ENCODE assay signal across 15 cellular contexts in the genomic region with DNA sequence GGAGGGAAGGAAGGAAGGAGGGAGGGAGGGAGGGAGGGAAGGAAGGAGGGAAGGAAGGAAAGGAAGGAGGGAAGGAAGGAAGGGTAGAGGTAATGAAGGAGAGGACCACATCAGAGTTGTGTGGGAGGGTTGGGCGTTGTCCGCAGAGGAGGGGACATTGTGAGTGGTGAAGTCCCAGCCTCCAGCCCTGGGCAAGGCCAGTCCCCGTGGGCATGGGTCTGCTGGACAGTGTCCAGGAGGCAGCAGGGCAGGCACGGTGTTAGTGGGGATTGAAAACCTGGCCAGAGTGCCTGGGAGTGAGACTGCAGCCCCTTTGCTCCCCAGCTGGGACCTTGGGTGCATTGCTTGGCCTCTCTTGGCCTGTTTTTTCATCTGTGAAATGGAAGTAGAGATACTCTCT.
DNase-seq lines count a peak whose midpoint lies in the region; ATAC-seq, FAIRE-seq and TF ChIP-seq lines count a peak whose summit lies in the region.
"Had no signal": no experiment of that assay in that cellular context is flagged by ENCODE, and none has a peak within 500 bp of the region (broad histone marks: within the 10 kb centered on the region; RNA-seq: fewer than 3 reads in every experiment).

No MANE protein-coding gene starts in this region.

- H3K36me3 ChIP-seq in HepG2 (replicated peaks in 1 of 2; ENCODE audit: control insufficient read depth in 1 of 2, insufficient read depth in 2 of 2, low read length in 2 of 2), result no peaks in the 10 kb centered on the region
- H3K36me3 ChIP-seq in right lobe of liver, result no peaks in the 10 kb centered on the region

- no peak for TF ChIP-seq POLR2A in HepG2 (IDR thresholded peaks at IDR 0.05; ENCODE audit: insufficient read depth in 1 of 2, low read depth in 2 of 2, low read length in 2 of 2)
- no peak for TF ChIP-seq POLR2A in right lobe of liver (IDR thresholded peaks at IDR 0.05)

- TF ChIP-seq EP300 in HepG2 (IDR thresholded peaks at IDR 0.05; ENCODE audit: low read depth in 2 of 2, low read length in 2 of 2) (no peak), HepG2 (CRISPR knock-in tag; IDR thresholded peaks at IDR 0.05; ENCODE audit: borderline replicate concordance) (no peak)

- H3K36me3 Mint-ChIP-seq in osteocyte (ENCODE audit: unreplicated experiment), result no peaks in the 10 kb centered on the region

- TF ChIP-seq CTCF in HepG2 (CRISPR knock-in tag; IDR thresholded peaks at IDR 0.05) (no peak), right lobe of liver (IDR thresholded peaks at IDR 0.05) (no peak), osteocyte (IDR thresholded peaks at IDR 0.05) (no peak)

- TF ChIP-seq RAD21 in HepG2 (CRISPR knock-in tag; IDR thresholded peaks at IDR 0.05), result no peak

- POLR2A ChIA-PET in HepG2 (lab: Yijun Ruan, JAX), result no interaction called here

- 84% methylated on average over 2 of the region's 4 CpGs for WGBS in HepG2 (ENCODE audit: low lambda C conversion rate)
- no CpG with 5 or more reads among the region's 4 CpGs for whole genome bisulfite sequencing in right lobe of liver (ENCODE audit: insufficient coverage, low coverage, low lambda C conversion rate, missing lambda C conversion rate)

- H3K4me3 ChIP-seq in HepG2 (replicated peaks in 1 of 3; ENCODE audit: insufficient read depth in 1 of 3, low read depth in 2 of 3, low read length in 3 of 3) (no peak overlapping the region), right lobe of liver (no peak overlapping the region)
- H3K4me3 ChIP-seq: GM23338 had no signal

- H3K9me3 Mint-ChIP-seq in osteocyte (ENCODE audit: unreplicated experiment), result no peaks in the 10 kb centered on the region
- H3K9me3 Mint-ChIP-seq: CD4-positive, alpha-beta T cell; GM23338; H9 had no signal

- no peak overlapping the region for H3K27ac ChIP-seq in HepG2 (ENCODE audit: extremely low read length, insufficient read depth, low read length)
- no peak overlapping the region for H3K27ac ChIP-seq in right lobe of liver

- H3K4me1 Mint-ChIP-seq in osteocyte (ENCODE audit: unreplicated experiment), result peaks cover 7% of the 10 kb centered on the region
- H3K4me1 Mint-ChIP-seq: B cell had no signal

- no peak overlapping the region for H2AFZ ChIP-seq in HepG2 (ENCODE audit: low read length)
- H2AFZ ChIP-seq: GM23338 had no signal

- no peaks in the 10 kb centered on the region for H3K79me2 ChIP-seq in HepG2 (ENCODE audit: insufficient read depth, low read length)

- H3K9ac ChIP-seq in HepG2 (ENCODE audit: insufficient read depth, low read depth, low read length), result no peak overlapping the region

- H3K4me3 Mint-ChIP-seq in osteocyte (ENCODE audit: unreplicated experiment), result no peak overlapping the region
- H3K4me3 Mint-ChIP-seq: B cell; CD4-positive, alpha-beta T cell; GM23338; H9 had no signal

- in situ Hi-C loops in HepG2 (cut with HindIII; ENCODE audit: extremely low pct_ligation_motif_present, low pct_unique_long_range_greater_than_20kb), result no loop called here

- ATAC-seq in HepG2 (no peak), right lobe of liver (no peak), GM18868 (IDR thresholded peaks at IDR 0.05; ENCODE audit: unreplicated experiment) (no peak), GM19023 (IDR thresholded peaks at IDR 0.05; ENCODE audit: unreplicated experiment) (no peak)
- ATAC-seq: GM23338 had no signal

- H3K27me3 Mint-ChIP-seq in osteocyte (ENCODE audit: unreplicated experiment), result no peaks in the 10 kb centered on the region
- H3K27me3 Mint-ChIP-seq: B cell; CD4-positive, alpha-beta T cell had no signal

- H3K4me2 ChIP-seq in HepG2 (ENCODE audit: low read depth, low read length), result no peak overlapping the region
- H3K4me2 ChIP-seq: GM23338 had no signal

- peaks cover 11% of the 10 kb centered on the region; the same call in 1 of the 2 replicates for H4K20me1 ChIP-seq in HepG2 (ENCODE audit: insufficient read depth, low read length)

- H3K9me3 ChIP-seq in HepG2 (ENCODE audit: low read length) (no peaks in the 10 kb centered on the region), right lobe of liver (no peaks in the 10 kb centered on the region)

- no peak overlapping the region for H3K27ac Mint-ChIP-seq in osteocyte (ENCODE audit: unreplicated experiment)
- H3K27ac Mint-ChIP-seq: B cell; CD4-positive, alpha-beta T cell; GM23338; H9 had no signal

- BruUV-seq in HepG2 (replicated peaks; lab: Mats Ljungman, UMichigan), result no TSS peak

- no peak for FAIRE-seq in HepG2 (lab: Jason Lieb, UNC)
- FAIRE-seq: A204.1 had no signal

- intact Hi-C loops in HepG2 (cut with micrococcal nuclease; ENCODE audit: unreplicated experiment) (no loop called here), right lobe of liver (cut with DNase I) (no loop called here)

- H3K4me1 ChIP-seq in HepG2 (ENCODE audit: insufficient read depth, low read length), result peaks cover 13% of the 10 kb centered on the region
- H3K4me1 ChIP-seq in right lobe of liver, result peaks cover 0 to 8% (median 0%) of the 10 kb centered on the region in 4 donors

- CTCF ChIA-PET in HepG2 (lab: Yijun Ruan, JAX; ENCODE audit: low intra/inter-chr PET ratio, low total read pairs), result no interaction called here

- peaks cover 10 to 43% of the 10 kb centered on the region in 2 experiments; a peak in 4 of 5 replicates for H3K27me3 ChIP-seq in HepG2 (ENCODE audit: control insufficient read depth in 1 of 2, insufficient read depth in 2 of 2, low read length in 2 of 2)
- no peaks in the 10 kb centered on the region for H3K27me3 ChIP-seq in right lobe of liver

- no peak for DNase-seq in HepG2 (ENCODE audit: low spot score)
- DNase-seq in right lobe of liver, result no peak
- peak; percentile 22 for DNase-seq in islet precursor cell
- peak; percentile 68 for DNase-seq in osteocyte (ENCODE audit: extremely low spot score, unreplicated experiment)
- no peak for DNase-seq in NCI-H1436 (lab: John Stamatoyannopoulos, UW)
- DNase-seq: C1 segment of cervical spinal cord, Calu3, DMS 273 treated with DMSO at 0.1 percent for 48 hours, H9 had no signal

TF ChIP-seq in HepG2, 621 proteins besides CTCF, POLR2A, EP300 and RAD21:
- TF ChIP-seq RXRA (CRISPR knock-in tag; IDR thresholded peaks at IDR 0.05) (no peak), HNRNPK (IDR thresholded peaks at IDR 0.05; ENCODE audit: low read depth, low read length, poor library complexity, severe bottlenecking) (peak; percentile 16)

Comparison
In these comparisons a context has a peak if more than half of its experiments do, and no peak if none do; other contexts are left out.
1. DNase-seq: peak in islet precursor cell (single experiment) and osteocyte (single experiment); none in HepG2 (single experiment), right lobe of liver (0 of 3) and NCI-H1436 (single experiment).